In genomic region chr2:24016376-24016761, GRCh38 we compare ENCODE assay signal across 21 cellular contexts. TPM values are rescaled to one million over a fixed set of nuclear protein-coding genes. Genes with fewer than 3 reads are reported as not detected.
DNase-seq lines count a peak whose midpoint lies in the region; ATAC-seq, FAIRE-seq and TF ChIP-seq lines count a peak whose summit lies in the region.
"Had no signal": no experiment of that assay in that cellular context is flagged by ENCODE, and none has a peak within 500 bp of the region (broad histone marks: within the 10 kb centered on the region; RNA-seq: fewer than 3 reads in every experiment).

No MANE protein-coding gene starts in this region.

- H3F3A ChIP-seq in PC-3 (ENCODE audit: low read length, unreplicated experiment) = no peaks in the 10 kb centered on the region
- H3F3A ChIP-seq in smooth muscle cell (ENCODE audit: low read depth) = no peaks in the 10 kb centered on the region

- H2BK15ac ChIP-seq in H1 (ENCODE audit: low read length) = peak overlapping the region; percentile 72; the same call in 1 of the 2 replicates

- no peaks in the 10 kb centered on the region for H3K23me2 ChIP-seq in H1 (ENCODE audit: low read depth, low read length)

- no TSS peak for BruUV-seq in PC-3 (replicated peaks; lab: Mats Ljungman, UMichigan)

- H3K4me3 ChIP-seq in PC-3 (ENCODE audit: low read length) (no peak overlapping the region), H1 (ENCODE audit: extremely low read depth in 1 of 4, insufficient read depth in 2 of 4, low read depth in 3 of 4, low read length in 4 of 4) (no peak overlapping the region), skeletal muscle satellite cell (ENCODE audit: low read length) (no peak overlapping the region), smooth muscle cell (no peak overlapping the region)
- H3K4me3 ChIP-seq: dorsolateral prefrontal cortex, gastroesophageal sphincter, lower lobe of right lung, MG63, thoracic aorta had no signal

- H3K36me3 ChIP-seq in PC-3 (ENCODE audit: low read depth, low read length) = no peaks in the 10 kb centered on the region
- H3K36me3 ChIP-seq in H1 (ENCODE audit: control insufficient read depth in 2 of 4, insufficient read depth in 4 of 4, low read length in 3 of 4) = no peaks in the 10 kb centered on the region
- no peaks in the 10 kb centered on the region for H3K36me3 ChIP-seq in skeletal muscle satellite cell (ENCODE audit: insufficient read depth, low read length)
- H3K36me3 ChIP-seq in smooth muscle cell (ENCODE audit: low read depth) = no peaks in the 10 kb centered on the region
- H3K36me3 ChIP-seq: gastroesophageal sphincter, lower lobe of right lung, MG63, thoracic aorta had no signal

- 85% methylated on average over 9 of the region's 9 CpGs; no CpG with 5 or more reads in 1 of the 2 experiments for WGBS in H1 (ENCODE audit: extremely low coverage in 1 of 2, insufficient coverage in 1 of 2, insufficient read length in 1 of 2, insufficient replicate concordance in 2 of 2, low coverage in 1 of 2, low lambda C conversion rate in 2 of 2, missing lambda C conversion rate in 1 of 2), 2 experiments
- WGBS in smooth muscle cell (ENCODE audit: low lambda C conversion rate) = 91% methylated on average over 9 of the region's 9 CpGs

- H3K27ac ChIP-seq in PC-3 (ENCODE audit: low read length) = peak overlapping the region; percentile 79
- H3K27ac ChIP-seq in H1 (ENCODE audit: low read depth, low read length) = no peak overlapping the region
- no peak overlapping the region for H3K27ac ChIP-seq in smooth muscle cell (ENCODE audit: low read depth)
- H3K27ac ChIP-seq: gastroesophageal sphincter, lower lobe of right lung, thoracic aorta had no signal

- H3K9me2 ChIP-seq in PC-3 (replicated peaks; ENCODE audit: low read length) = no peaks in the 10 kb centered on the region

- H3K9me3 ChIP-seq in PC-3 (ENCODE audit: low read length) = no peaks in the 10 kb centered on the region
- H3K9me3 ChIP-seq in H1 (ENCODE audit: insufficient read depth in 2 of 2, low read depth in 1 of 2, low read length in 1 of 2) = no peaks in the 10 kb centered on the region
- H3K9me3 ChIP-seq in skeletal muscle satellite cell (replicated peaks; ENCODE audit: low read length) = no peaks in the 10 kb centered on the region
- H3K9me3 ChIP-seq in smooth muscle cell (replicated peaks; ENCODE audit: low read depth) = no peaks in the 10 kb centered on the region
- H3K9me3 ChIP-seq: gastroesophageal sphincter, lower lobe of right lung, MG63, thoracic aorta had no signal

- no peak for TF ChIP-seq POLR2A in H1 (IDR thresholded peaks at IDR 0.05; ENCODE audit: control extremely low read depth in 1 of 2, low read depth in 2 of 2, low read length in 2 of 2)

- no peak overlapping the region for H4K91ac ChIP-seq in H1 (replicated peaks; ENCODE audit: insufficient read length, low read length)

- H3K4me2 ChIP-seq in PC-3 (ENCODE audit: low read length) (peak overlapping the region; percentile 44), H1 (ENCODE audit: insufficient read depth in 1 of 2, low read depth in 2 of 2, low read length in 2 of 2) (no peak overlapping the region), skeletal muscle satellite cell (ENCODE audit: low read length) (peak overlapping the region; percentile 55), smooth muscle cell (no peak overlapping the region)

- H2BK20ac ChIP-seq in H1 (ENCODE audit: low read length) = no peak overlapping the region

- H3K14ac ChIP-seq in H1 (ENCODE audit: insufficient read length) = no peak overlapping the region

- no peak for TF ChIP-seq EP300 in H1 (IDR thresholded peaks at IDR 0.05; ENCODE audit: borderline replicate concordance in 1 of 2, low read depth in 2 of 2, low read length in 2 of 2)

- no peak for TF ChIP-seq RAD21 in H1 (IDR thresholded peaks at IDR 0.05 in 1 of 2, conservative IDR thresholded peaks at IDR 0.05 in 1 of 2; ENCODE audit: low read depth in 2 of 2, low read length in 2 of 2)

- CTCF ChIA-PET in PC-3 (lab: Charles Lee) = no interaction called here
- CTCF ChIA-PET in H1 (lab: Charles Lee; ENCODE audit: partially characterized antibody) = interaction anchor here (1.1 to 1.2 kb wide), 2 partner anchors 10 to 44 kb away, joined by 4 to 5 read pairs; no protein-coding TSS in a partner anchor

- no peak overlapping the region for H3K56ac ChIP-seq in H1 (replicated peaks; ENCODE audit: insufficient read length, low read depth, low read length)

- no peaks in the 10 kb centered on the region for H3K79me2 ChIP-seq in PC-3 (ENCODE audit: low read length)
- no peaks in the 10 kb centered on the region for H3K79me2 ChIP-seq in H1 (ENCODE audit: control insufficient read depth in 1 of 2, insufficient read depth in 2 of 2, low read length in 2 of 2)
- H3K79me2 ChIP-seq in smooth muscle cell (ENCODE audit: low read depth) = no peaks in the 10 kb centered on the region

- no peak overlapping the region for H3K4ac ChIP-seq in H1 (replicated peaks; ENCODE audit: insufficient read length, low read depth, low read length)

- 0 out of 2 replicates have a peak overlapping the region, but pooled peaks have one; percentile 15 for H2BK5ac ChIP-seq in H1 (ENCODE audit: low read depth, low read length)

- in situ Hi-C loops in GM13976 (cut with MboI; ENCODE audit: low sequenced_read_pairs, unreplicated experiment) = no loop called here

- no peak for TF ChIP-seq CTCF in GM13976 (IDR thresholded peaks at IDR 0.05; ENCODE audit: borderline replicate concordance, control extremely low read depth, extremely low read depth, insufficient read depth, missing control alignments)
- no peak for TF ChIP-seq CTCF in PC-3 (conservative IDR thresholded peaks at IDR 0.05; ENCODE audit: low read depth, low read length)
- no peak for TF ChIP-seq CTCF in H1 (IDR thresholded peaks at IDR 0.05; ENCODE audit: control extremely low read depth in 1 of 3, insufficient read depth in 1 of 3, low read depth in 1 of 3, low read length in 3 of 3)
- TF ChIP-seq CTCF in smooth muscle cell (IDR thresholded peaks at IDR 0.05; ENCODE audit: borderline replicate concordance, insufficient read depth, poor library complexity, severe bottlenecking) = no peak

- H2AFZ ChIP-seq in PC-3 (ENCODE audit: low read length) = peak overlapping the region; percentile 19; the same call in 1 of the 2 replicates
- no peak overlapping the region for H2AFZ ChIP-seq in H1 (ENCODE audit: low read length)
- H2AFZ ChIP-seq in smooth muscle cell (ENCODE audit: low read depth) = no peak overlapping the region

- H2BK12ac ChIP-seq in H1 (ENCODE audit: low read depth, low read length) = peak overlapping the region; percentile 62; the same call in 1 of the 2 replicates

- no peaks in the 10 kb centered on the region for H3K79me1 ChIP-seq in H1 (ENCODE audit: low read depth, low read length)

- H3K18ac ChIP-seq in H1 (ENCODE audit: extremely low read depth, low read length) = no peak overlapping the region; the same call in 1 of the 2 replicates

- no peak overlapping the region for H3K23ac ChIP-seq in H1 (ENCODE audit: insufficient read length)

- H2AK5ac ChIP-seq in H1 (ENCODE audit: low read depth, low read length) = peak overlapping the region; percentile 5; the same call in 1 of the 2 replicates

- H4K20me1 ChIP-seq in PC-3 (ENCODE audit: low read length) (no peaks in the 10 kb centered on the region), H1 (replicated peaks in 1 of 2; ENCODE audit: control insufficient read depth in 1 of 2, insufficient read depth in 2 of 2, low read length in 2 of 2) (no peaks in the 10 kb centered on the region), smooth muscle cell (ENCODE audit: low read depth) (no peaks in the 10 kb centered on the region)

- DNase-seq in GM13976 (ENCODE audit: low spot score) = peak; percentile 23
- peak; percentile 42 for DNase-seq in PC-3
- DNase-seq in H1 (ENCODE audit: low read depth in 1 of 2, low spot score in 2 of 2) = no peak
- DNase-seq in stimulated activated CD4-positive, alpha-beta T cell treated with anti-CD3 and anti-CD28 coated beads, Interleukin-12 subunit alpha, Interleukin-12 subunit beta, amount 100 ng/mL, for 4 hours = no peak
- no peak for DNase-seq in smooth muscle cell (lab: John Stamatoyannopoulos, UW; ENCODE audit: unreplicated experiment)
- DNase-seq in SK-N-DZ (ENCODE audit: low spot score) = no peak
- DNase-seq: activated gamma-delta T cell treated with Interleukin-2 at 50 U/mL for 16 hours, DMS79, kidney, lower lobe of right lung, NCI-H1694 treated with DMSO at 0.1 percent for 48 hours, NCI-H69, occipital lobe, SHP77 treated with DMSO at 0.1 percent for 48 hours, T-helper 17 cell had no signal

- peak overlapping the region; percentile 69 for H4K8ac ChIP-seq in H1 (ENCODE audit: extremely low read depth, insufficient read depth, low read length)

- no peak overlapping the region for H2BK120ac ChIP-seq in H1 (replicated peaks; ENCODE audit: low read depth, low read length)

- POLR2A ChIA-PET in PC-3 (lab: Charles Lee; ENCODE audit: unreplicated experiment) (no interaction called here), H1 (lab: Charles Lee; ENCODE audit: partially characterized antibody) (interaction anchor here (1.0 to 2.3 kb wide), 4 partner anchors 11 to 109 kb away, joined by 3 to 9 read pairs (median 6); partner anchors contain the start of gene ATAD2B)

- peaks cover 52% of the 10 kb centered on the region for H3K4me1 ChIP-seq in PC-3 (ENCODE audit: insufficient read depth, low read length)
- H3K4me1 ChIP-seq in H1 (replicated peaks in 1 of 4; ENCODE audit: control insufficient read depth in 3 of 4, insufficient read depth in 4 of 4, low read length in 3 of 4) = peaks cover 0 to 28% (median 4%) of the 10 kb centered on the region in 4 experiments; a peak in 5 of 7 replicates
- H3K4me1 ChIP-seq in skeletal muscle satellite cell (ENCODE audit: control insufficient read depth, insufficient read depth, low read length) = peaks cover 31% of the 10 kb centered on the region
- H3K4me1 ChIP-seq in smooth muscle cell (ENCODE audit: low read depth) = no peaks in the 10 kb centered on the region
- H3K4me1 ChIP-seq: gastroesophageal sphincter, lower lobe of right lung had no signal

- peak overlapping the region; percentile 11; the same call in 1 of the 2 replicates for H3K9ac ChIP-seq in PC-3 (ENCODE audit: low read length)
- no peak overlapping the region for H3K9ac ChIP-seq in H1 (replicated peaks in 1 of 4; ENCODE audit: extremely low read depth in 1 of 4, low read depth in 3 of 4, low read length in 3 of 4)
- H3K9ac ChIP-seq in skeletal muscle satellite cell (ENCODE audit: low read depth, low read length) = peak overlapping the region; percentile 64
- no peak overlapping the region for H3K9ac ChIP-seq in smooth muscle cell (ENCODE audit: low read depth)

- no peak overlapping the region for H4K5ac ChIP-seq in H1 (ENCODE audit: insufficient read length, low read depth, low read length)

- intact Hi-C loops in PC-3 (cut with micrococcal nuclease) = no loop called here

- FAIRE-seq in H1 (lab: Jason Lieb, UNC) = no peak
- FAIRE-seq: kidney had no signal

- no peaks in the 10 kb centered on the region for H3K27me3 ChIP-seq in PC-3 (ENCODE audit: low read length)
- H3K27me3 ChIP-seq in H1 (replicated peaks in 1 of 4; ENCODE audit: control insufficient read depth in 3 of 4, extremely low read depth in 1 of 4, insufficient read depth in 3 of 4, low read length in 3 of 4) = peaks cover 0 to 1% (median 0%) of the 10 kb centered on the region in 4 experiments; a peak in 2 of 7 replicates
- no peaks in the 10 kb centered on the region for H3K27me3 ChIP-seq in skeletal muscle satellite cell (ENCODE audit: control insufficient read depth, insufficient read depth, low read length)
- peaks cover 5% of the 10 kb centered on the region for H3K27me3 ChIP-seq in smooth muscle cell (ENCODE audit: low read depth)
- H3K27me3 ChIP-seq: MG63 had no signal

- peak; percentile 8 for ATAC-seq in PC-3
- ATAC-seq: T-helper 17 cell had no signal

RNA-seq across cellular contexts. Expression of gene MFSD2B, which starts 6.5 kb away (rescaled TPM):
- total RNA-seq in PC-3 (2014; rRNA removed) (not detected in 2 replicates), smooth muscle cell (0.04 TPM in 1 of 2 replicates, not detected in the other)
- 0.48 and 1.1 TPM in 2 replicates for total RNA-seq in H1 (2021; fragmentation: NEBNext Ultra II Directional; extraction: Animal tissue kit (Norgen Biotek cat#: 25700))
- polyA plus RNA-seq in H1 (2011; rRNA removed) (0.33 and 0.46 TPM in 2 replicates), smooth muscle cell (0.54 and 1.7 TPM in 2 replicates)
- polyA plus RNA-seq in H1 (2011; cell fraction: cytosol; rRNA removed) = 0.16 TPM
- 0.81 TPM for polyA plus RNA-seq in H1 (2011; cell fraction: nucleus; rRNA removed)
- 0.17 to 2.4 TPM (median 1.1 TPM) in 4 replicates for polyA plus RNA-seq in H1 (2012, experiment 1 of 2)
- 0.31 TPM for polyA plus RNA-seq in H1 (2012, experiment 2 of 2)
- 0.59 TPM for polyA plus RNA-seq in H1 (2013, experiment 1 of 2)
- 0.44 TPM for polyA plus RNA-seq in H1 (2013, experiment 2 of 2)
- polyA minus RNA-seq in H1 (2011; rRNA and poly(A)+ RNA removed) = 0.17 and 1.4 TPM in 2 replicates
- not detected for polyA minus RNA-seq in H1 (2011; cell fraction: cytosol; rRNA and poly(A)+ RNA removed)
- 0.20 TPM for polyA minus RNA-seq in H1 (2011; cell fraction: nucleus; rRNA and poly(A)+ RNA removed)
- 1.5 TPM in 1 of 2 replicates, not detected in the other for total RNA-seq in skeletal muscle satellite cell (2012; rRNA removed)
- not detected in 2 replicates for polyA plus RNA-seq in SK-N-DZ (2014; cell fraction: cytosol; rRNA removed)
- polyA plus RNA-seq in SK-N-DZ (2014; cell fraction: nucleus; rRNA removed) = 0.12 TPM in 1 of 2 replicates, not detected in the other
- total RNA-seq: cardiac septum, occipital lobe had no signal

RNA-seq across cellular contexts. Expression of gene WDCP, which starts 30.8 kb away (rescaled TPM):
- 5.6 and 11.5 TPM in 2 replicates for total RNA-seq in PC-3 (2014; rRNA removed)
- total RNA-seq in H1 (2021; fragmentation: NEBNext Ultra II Directional; extraction: Animal tissue kit (Norgen Biotek cat#: 25700)) = 37.6 and 40.1 TPM in 2 replicates
- polyA plus RNA-seq in H1 (2011; rRNA removed) = 18.0 and 19.2 TPM in 2 replicates
- 21.5 TPM for polyA plus RNA-seq in H1 (2011; cell fraction: cytosol; rRNA removed)
- polyA plus RNA-seq in H1 (2011; cell fraction: nucleus; rRNA removed) = 22.9 TPM
- 18.2 to 21.5 TPM (median 20.2 TPM) in 4 replicates for polyA plus RNA-seq in H1 (2012, experiment 1 of 2)
- polyA plus RNA-seq in H1 (2012, experiment 2 of 2) = 1.3 TPM
- polyA plus RNA-seq in H1 (2013, experiment 1 of 2) = 15.0 TPM
- polyA plus RNA-seq in H1 (2013, experiment 2 of 2) = 15.4 TPM
- 119 and 146 TPM in 2 replicates for polyA minus RNA-seq in H1 (2011; rRNA and poly(A)+ RNA removed)
- polyA minus RNA-seq in H1 (2011; cell fraction: cytosol; rRNA and poly(A)+ RNA removed) = 14.8 TPM
- 20.8 TPM for polyA minus RNA-seq in H1 (2011; cell fraction: nucleus; rRNA and poly(A)+ RNA removed)
- total RNA-seq in skeletal muscle satellite cell (2012; rRNA removed) = 12.7 and 13.3 TPM in 2 replicates
- 7.7 and 9.1 TPM in 2 replicates for total RNA-seq in smooth muscle cell
- 2.5 and 3.1 TPM in 2 replicates for polyA plus RNA-seq in smooth muscle cell
- 18.7 and 18.8 TPM in 2 replicates for polyA plus RNA-seq in SK-N-DZ (2014; cell fraction: cytosol; rRNA removed)
- 12.1 and 16.3 TPM in 2 replicates for polyA plus RNA-seq in SK-N-DZ (2014; cell fraction: nucleus; rRNA removed)

RNA-seq across cellular contexts. Expression of gene FKBP1B, which starts 33.2 kb away (rescaled TPM):
- 2.1 and 2.7 TPM in 2 replicates for total RNA-seq in PC-3 (2014; rRNA removed)
- 47.6 and 50.8 TPM in 2 replicates for total RNA-seq in H1 (2021; fragmentation: NEBNext Ultra II Directional; extraction: Animal tissue kit (Norgen Biotek cat#: 25700))
- 135 and 151 TPM in 2 replicates for polyA plus RNA-seq in H1 (2011; rRNA removed)
- 115 TPM for polyA plus RNA-seq in H1 (2011; cell fraction: cytosol; rRNA removed)
- polyA plus RNA-seq in H1 (2011; cell fraction: nucleus; rRNA removed) = 66.1 TPM
- polyA plus RNA-seq in H1 (2012, experiment 1 of 2) = 66.5 to 71.0 TPM (median 68.8 TPM) in 4 replicates
- 56.0 TPM for polyA plus RNA-seq in H1 (2012, experiment 2 of 2)
- 49.8 TPM for polyA plus RNA-seq in H1 (2013, experiment 1 of 2)
- polyA plus RNA-seq in H1 (2013, experiment 2 of 2) = 49.9 TPM
- 55.8 and 56.9 TPM in 2 replicates for polyA minus RNA-seq in H1 (2011; rRNA and poly(A)+ RNA removed)
- 18.5 TPM for polyA minus RNA-seq in H1 (2011; cell fraction: cytosol; rRNA and poly(A)+ RNA removed)
- 17.9 TPM for polyA minus RNA-seq in H1 (2011; cell fraction: nucleus; rRNA and poly(A)+ RNA removed)
- 9.6 and 10.9 TPM in 2 replicates for total RNA-seq in skeletal muscle satellite cell (2012; rRNA removed)
- total RNA-seq in smooth muscle cell = 17.2 and 17.5 TPM in 2 replicates
- polyA plus RNA-seq in smooth muscle cell = 26.3 and 29.8 TPM in 2 replicates
- polyA plus RNA-seq in SK-N-DZ (2014; cell fraction: cytosol; rRNA removed) = 33.9 and 47.8 TPM in 2 replicates
- 23.8 and 33.4 TPM in 2 replicates for polyA plus RNA-seq in SK-N-DZ (2014; cell fraction: nucleus; rRNA removed)

RNA-seq across cellular contexts. Expression of gene SF3B6, which starts 59.8 kb away (rescaled TPM):
- total RNA-seq in PC-3 (2014; rRNA removed) (139 and 220 TPM in 2 replicates), smooth muscle cell (260 and 279 TPM in 2 replicates)
- 126 and 127 TPM in 2 replicates for total RNA-seq in H1 (2021; fragmentation: NEBNext Ultra II Directional; extraction: Animal tissue kit (Norgen Biotek cat#: 25700))
- polyA plus RNA-seq in H1 (2011; rRNA removed) (86.6 and 155 TPM in 2 replicates), smooth muscle cell (210 and 220 TPM in 2 replicates)
- 176 TPM for polyA plus RNA-seq in H1 (2011; cell fraction: cytosol; rRNA removed)
- polyA plus RNA-seq in H1 (2011; cell fraction: nucleus; rRNA removed) = 33.1 TPM
- 105 to 184 TPM (median 117 TPM) in 4 replicates for polyA plus RNA-seq in H1 (2012, experiment 1 of 2)
- 246 TPM for polyA plus RNA-seq in H1 (2012, experiment 2 of 2)
- polyA plus RNA-seq in H1 (2013, experiment 1 of 2) = 180 TPM
- 197 TPM for polyA plus RNA-seq in H1 (2013, experiment 2 of 2)
- 21.8 and 39.5 TPM in 2 replicates for polyA minus RNA-seq in H1 (2011; rRNA and poly(A)+ RNA removed)
- polyA minus RNA-seq in H1 (2011; cell fraction: cytosol; rRNA and poly(A)+ RNA removed) = 36.9 TPM
- 22.6 TPM for polyA minus RNA-seq in H1 (2011; cell fraction: nucleus; rRNA and poly(A)+ RNA removed)
- 201 and 213 TPM in 2 replicates for total RNA-seq in skeletal muscle satellite cell (2012; rRNA removed)
- polyA plus RNA-seq in SK-N-DZ (2014; cell fraction: cytosol; rRNA removed) = 193 and 230 TPM in 2 replicates
- 152 and 208 TPM in 2 replicates for polyA plus RNA-seq in SK-N-DZ (2014; cell fraction: nucleus; rRNA removed)

Comparison
In these comparisons a context has a peak if more than half of its experiments do, and no peak if none do; other contexts are left out.
1. DNase-seq: peak in GM13976 (single experiment) and PC-3 (single experiment); none in H1 (0 of 2), stimulated activated CD4-positive, alpha-beta T cell treated with anti-CD3 and anti-CD28 coated beads, Interleukin-12 subunit alpha, Interleukin-12 subunit beta, amount 100 ng/mL, for 4 hours (single experiment), smooth muscle cell (single experiment) and SK-N-DZ (single experiment).
2. H3K4me2 ChIP-seq: peak in PC-3 (single experiment) and skeletal muscle satellite cell (single experiment); none in H1 (0 of 2) and smooth muscle cell (single experiment).
3. H3K9ac ChIP-seq: peak in PC-3 (single experiment) and skeletal muscle satellite cell (single experiment); none in H1 (0 of 4) and smooth muscle cell (single experiment).